In the genomic region with DNA sequence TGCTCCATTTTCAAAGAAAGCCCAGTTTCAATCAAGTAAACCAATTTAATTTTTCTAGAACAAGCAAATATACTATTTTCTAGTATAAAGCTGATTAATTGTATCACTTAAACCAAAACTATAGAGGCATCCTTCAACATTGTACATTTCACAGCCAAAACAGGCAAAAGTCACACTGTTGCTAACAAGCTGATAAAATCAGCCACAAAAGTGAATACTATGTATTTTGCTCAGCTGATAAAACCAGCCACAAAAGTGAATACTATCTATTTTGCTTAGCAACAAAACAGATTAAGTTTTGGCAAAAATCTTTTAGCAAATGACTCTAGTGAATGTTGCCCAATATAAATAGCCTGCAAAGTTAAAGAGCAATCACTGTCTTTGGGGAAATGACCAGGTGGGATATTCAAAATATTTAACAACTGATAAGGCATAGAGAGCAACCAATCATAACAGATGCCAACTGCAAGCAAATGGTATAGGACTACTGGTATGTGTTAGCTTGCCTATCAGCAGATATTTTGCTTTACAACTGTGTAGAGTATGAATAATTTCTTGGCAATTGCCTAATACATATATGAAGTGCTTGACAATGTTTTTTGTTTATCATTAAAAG, we compare ENCODE assay signal across 13 cellular contexts. TPM values are rescaled to one million over a fixed set of nuclear protein-coding genes. Genes with fewer than 3 reads are reported as not detected.
DNase-seq lines count a peak whose midpoint lies in the region; ATAC-seq and TF ChIP-seq lines count a peak whose summit lies in the region.
"Had no signal": no experiment of that assay in that cellular context is flagged by ENCODE, and none has a peak within 500 bp of the region (broad histone marks: within the 10 kb centered on the region; RNA-seq: fewer than 3 reads in every experiment).

No MANE protein-coding gene starts in this region.

- peaks cover 2% of the 10 kb centered on the region for H3K27me3 Mint-ChIP-seq in activated T-helper 2 cell treated with anti-CD3 and anti-CD28 coated beads, Interferon-gamma antibody, Interleukin-2, Interleukin-4, amounts not matched to agents 10 μg/mL and 5 μg/mL and 100 μg/mL, durations not matched to agents 14 hours and 24 hours and 36 hours (ENCODE audit: low read depth)
- H3K27me3 Mint-ChIP-seq: naive thymus-derived CD8-positive, alpha-beta T cell had no signal

- H3K4me1 Mint-ChIP-seq in activated T-helper 2 cell treated with anti-CD3 and anti-CD28 coated beads, Interferon-gamma antibody, Interleukin-2, Interleukin-4, amounts not matched to agents 10 μg/mL and 5 μg/mL and 100 μg/mL, durations not matched to agents 14 hours and 24 hours and 36 hours (ENCODE audit: low read depth): peaks cover 35% of the 10 kb centered on the region

- H3K4me3 Mint-ChIP-seq in activated T-helper 2 cell treated with anti-CD3 and anti-CD28 coated beads, Interferon-gamma antibody, Interleukin-2, Interleukin-4, amounts not matched to agents 10 μg/mL and 5 μg/mL and 100 μg/mL, durations not matched to agents 14 hours and 24 hours and 36 hours (ENCODE audit: low read depth): peak overlapping the region; percentile 51

- peak overlapping the region; percentile 59 for H3K27ac Mint-ChIP-seq in activated T-helper 2 cell treated with anti-CD3 and anti-CD28 coated beads, Interferon-gamma antibody, Interleukin-2, Interleukin-4, amounts not matched to agents 10 μg/mL and 5 μg/mL and 100 μg/mL, durations not matched to agents 14 hours and 24 hours and 36 hours

- no peak overlapping the region for H3K27ac ChIP-seq in substantia nigra (ENCODE audit: low read depth, low read length, poor library complexity, severe bottlenecking)

- H3K4me3 ChIP-seq in lower leg skin (ENCODE audit: low read depth, poor library complexity, severe bottlenecking): no peak overlapping the region

- no peak for DNase-seq in activated T-helper 2 cell treated with anti-CD3 and anti-CD28 coated beads, Interferon-gamma antibody, Interleukin-2, Interleukin-4, amounts not matched to agents 10 μg/mL and 5 μg/mL and 100 μg/mL, durations not matched to agents 14 hours and 24 hours and 36 hours (ENCODE audit: low spot score)
- DNase-seq in NCI-H446 treated with DMSO at 0.1 percent for 48 hours (lab: John Stamatoyannopoulos, UW) (no peak), substantia nigra (lab: John Stamatoyannopoulos, UW) (no peak), SIG-M5 (lab: John Stamatoyannopoulos, UW) (no peak), lower leg skin (ENCODE audit: low spot score in 2 of 2) (no peak)
- DNase-seq: activated CD4-positive, CD25-positive, alpha-beta regulatory T cell treated with anti-CD3 and anti-CD28 coated beads, Interleukin-2, amount 50 U/mL, for 72 hours; NCI-H2107; stimulated activated CD4-positive, alpha-beta T cell treated with anti-CD3 and anti-CD28 coated beads, Interleukin-12 subunit alpha, Interleukin-12 subunit beta, amount 100 ng/mL, for 4 hours; stimulated activated naive CD8-positive, alpha-beta T cell treated with anti-CD3 and anti-CD28 coated beads, Interleukin-15, Interleukin-2, amounts not matched to agents 100 U/mL and 50 U/mL, for 24 hours had no signal

- ATAC-seq in GM18861 (IDR thresholded peaks at IDR 0.05; ENCODE audit: unreplicated experiment) (peak; percentile 42), GM21447 (IDR thresholded peaks at IDR 0.05; ENCODE audit: unreplicated experiment) (peak; percentile 41), HG03066 (IDR thresholded peaks at IDR 0.05; ENCODE audit: low read depth, unreplicated experiment) (peak; percentile 36)
- ATAC-seq: naive thymus-derived CD8-positive, alpha-beta T cell; stimulated activated naive CD8-positive, alpha-beta T cell treated with anti-CD3 and anti-CD28 coated beads, Interleukin-15, Interleukin-2, amounts not matched to agents 100 U/mL and 50 U/mL, for 24 hours had no signal

- TF ChIP-seq CTCF in lower leg skin (IDR thresholded peaks at IDR 0.05): no peak

- H3K36me3 Mint-ChIP-seq in activated T-helper 2 cell treated with anti-CD3 and anti-CD28 coated beads, Interferon-gamma antibody, Interleukin-2, Interleukin-4, amounts not matched to agents 10 μg/mL and 5 μg/mL and 100 μg/mL, durations not matched to agents 14 hours and 24 hours and 36 hours (ENCODE audit: low read depth): peaks cover 9% of the 10 kb centered on the region

- peaks cover 11% of the 10 kb centered on the region for H3K9me3 Mint-ChIP-seq in activated T-helper 2 cell treated with anti-CD3 and anti-CD28 coated beads, Interferon-gamma antibody, Interleukin-2, Interleukin-4, amounts not matched to agents 10 μg/mL and 5 μg/mL and 100 μg/mL, durations not matched to agents 14 hours and 24 hours and 36 hours

- no peak for TF ChIP-seq POLR2A in lower leg skin (IDR thresholded peaks at IDR 0.05)

- intact Hi-C loops in activated T-helper 2 cell treated with anti-CD3 and anti-CD28 coated beads, Interferon-gamma antibody, Interleukin-2, Interleukin-4, amounts not matched to agents 10 μg/mL and 5 μg/mL and 100 μg/mL, durations not matched to agents 14 hours and 24 hours and 36 hours (cut with micrococcal nuclease): loop anchor here (1.0 to 5.0 kb wide), 4 partner anchors 17 to 44 kb away; partner anchors contain the start of gene SP4
- intact Hi-C loops in lower leg skin (cut with DNase I; ENCODE audit: low total_unique reads): no loop called here

RNA-seq across cellular contexts. Expression of gene SP4, which starts 44.6 kb away (rescaled TPM):
- total RNA-seq in activated T-helper 2 cell treated with anti-CD3 and anti-CD28 coated beads, Interferon-gamma antibody, Interleukin-2, Interleukin-4, amounts not matched to agents 10 μg/mL and 5 μg/mL and 100 μg/mL, durations not matched to agents 14 hours and 24 hours and 36 hours: 17.9 and 19.2 TPM in 2 replicates
- 10 to 100 TPM in 3 of 4 donors, 1 to 10 TPM in 1; 9.5 to 13.0 (median 11.2) TPM for total RNA-seq in lower leg skin
